Comparison of ENCODE assay signal across 1 cellular context in genomic region chr15:44633603-44634002, GRCh38.
TF ChIP-seq lines count a peak whose summit lies in the region.

No MANE protein-coding gene starts in this region.

TF ChIP-seq in IMR-90, 13 proteins besides CTCF, POLR2A, EP300 and RAD21:
- peak; percentile 79 for TF ChIP-seq CEBPB (IDR thresholded peaks at IDR 0.05; ENCODE audit: low read depth, low read length)
- no peak for TF ChIP-seq USF2 (IDR thresholded peaks at IDR 0.05; ENCODE audit: low read depth, low read length)
- no peak for TF ChIP-seq FOS (IDR thresholded peaks at IDR 0.05; ENCODE audit: low read depth, low read length)
- TF ChIP-seq SMC3 (IDR thresholded peaks at IDR 0.05; ENCODE audit: low read depth, low read length): no peak
- no peak for TF ChIP-seq MXI1 (IDR thresholded peaks at IDR 0.05; ENCODE audit: borderline replicate concordance, low read depth, low read length)
- TF ChIP-seq BHLHE40 (IDR thresholded peaks at IDR 0.05; ENCODE audit: low read depth, low read length): no peak
